Comparison of ENCODE assay signal across 9 cellular contexts in genomic region chr4:7101692-7102515, GRCh38. TPM values are rescaled to one million over a fixed set of nuclear protein-coding genes. Genes with fewer than 3 reads are reported as not detected.
A peak's percentile ranks its signal among the peaks of the same experiment; 100 is the strongest.
DNase-seq lines count a peak whose midpoint lies in the region; ATAC-seq and TF ChIP-seq lines count a peak whose summit lies in the region.
"Had no signal": no experiment of that assay in that cellular context is flagged by ENCODE, and none has a peak within 500 bp of the region (broad histone marks: within the 10 kb centered on the region; RNA-seq: fewer than 3 reads in every experiment).

No MANE protein-coding gene starts in this region.

- H3K79me2 ChIP-seq in DND-41 (ENCODE audit: insufficient read depth, low read length): no peaks in the 10 kb centered on the region
- H3K79me2 ChIP-seq in SK-N-SH (ENCODE audit: insufficient read depth): no peaks in the 10 kb centered on the region

- no peaks in the 10 kb centered on the region for H3K36me3 ChIP-seq in DND-41 (ENCODE audit: insufficient read depth, low read length)
- H3K36me3 ChIP-seq in SK-N-SH (replicated peaks in 1 of 2; ENCODE audit: control insufficient read depth in 1 of 2, insufficient read depth in 2 of 2, low read length in 1 of 2): no peaks in the 10 kb centered on the region
- no peaks in the 10 kb centered on the region for H3K36me3 ChIP-seq in prostate gland

- POLR2A ChIA-PET in SK-N-SH (lab: Yijun Ruan, JAX): interaction anchor here (0.6 to 1.1 kb wide), 2 partner anchors 34 to 192 kb away, joined by 3 to 5 read pairs; partner anchors contain the start of genes GRPEL1 and TBC1D14

- peaks cover 3% of the 10 kb centered on the region for H3K27me3 ChIP-seq in DND-41 (ENCODE audit: insufficient read depth, low read length, poor library complexity)
- H3K27me3 ChIP-seq in SK-N-SH (ENCODE audit: insufficient read depth): no peaks in the 10 kb centered on the region
- no peaks in the 10 kb centered on the region for H3K27me3 ChIP-seq in prostate gland (replicated peaks; ENCODE audit: insufficient read depth)

- H3K9me3 ChIP-seq in DND-41 (ENCODE audit: insufficient read depth, low read length, severe bottlenecking) (no peaks in the 10 kb centered on the region), SK-N-SH (no peaks in the 10 kb centered on the region), prostate gland (no peaks in the 10 kb centered on the region)

- H3F3A ChIP-seq in SK-N-SH (replicated peaks; ENCODE audit: insufficient read depth): no peaks in the 10 kb centered on the region

- ATAC-seq in DND-41 (ENCODE audit: insufficient read depth, low read depth) (peak; percentile 58; the same call in 1 of the 3 replicates), GM21825 (IDR thresholded peaks at IDR 0.05; ENCODE audit: unreplicated experiment) (peak; percentile 81), left cardiac atrium (peak; percentile 66 to 82)

- no peaks in the 10 kb centered on the region for H3K9me2 ChIP-seq in SK-N-SH

- no peak for TF ChIP-seq EP300 in SK-N-SH (IDR thresholded peaks at IDR 0.05; ENCODE audit: borderline replicate concordance in 1 of 2, low read depth in 1 of 2, low read length in 1 of 2)

- WGBS in SK-N-SH (ENCODE audit: low lambda C conversion rate): 14% methylated on average over 14 of the region's 24 CpGs
- 24% methylated on average over 23 of the region's 24 CpGs for WGBS in prostate gland

- H3K4me1 ChIP-seq in DND-41 (ENCODE audit: insufficient read depth, low read length) (no peaks in the 10 kb centered on the region), SK-N-SH (ENCODE audit: control insufficient read depth in 1 of 2, insufficient read depth in 2 of 2, low read depth in 1 of 2, low read length in 1 of 2) (peaks cover 7 to 21% of the 10 kb centered on the region in 2 experiments; a peak in 2 of 4 replicates), prostate gland (replicated peaks) (peaks cover 2% of the 10 kb centered on the region)

- H4K20me1 ChIP-seq in DND-41 (ENCODE audit: insufficient read depth, low read length): peaks cover 4% of the 10 kb centered on the region; the same call in 1 of the 2 replicates
- no peaks in the 10 kb centered on the region for H4K20me1 ChIP-seq in SK-N-SH (ENCODE audit: insufficient read depth)

- H3K9ac ChIP-seq in DND-41 (ENCODE audit: low read depth, low read length) (no peak overlapping the region), SK-N-SH (no peak overlapping the region)

- H3K4me2 ChIP-seq in DND-41 (ENCODE audit: insufficient read depth, low read length) (no peak overlapping the region), SK-N-SH (peak overlapping the region; percentile 98)

- peak; percentile 45 for TF ChIP-seq RAD21 in SK-N-SH (IDR thresholded peaks at IDR 0.05; ENCODE audit: low read length)

- H3K27ac ChIP-seq in DND-41 (ENCODE audit: low read length) (no peak overlapping the region), SK-N-SH (ENCODE audit: low read depth in 2 of 2, low read length in 1 of 2) (peak overlapping the region in 1 of 2 experiments; percentile 44; a peak in 1 of 4 replicates), prostate gland (peak overlapping the region in 1 of 2 donors; percentile 75)
- H3K27ac ChIP-seq: epithelial cell of prostate had no signal

- DNase-seq in DND-41 (no peak), LNCaP clone FGC (ENCODE audit: low read depth) (no peak), SK-N-SH (peak; percentile 87), amniotic epithelial cell (ENCODE audit: low read depth) (peak; percentile 56), left cardiac atrium (peak; percentile 79), prostate gland (ENCODE audit: low spot score) (peak; percentile 48), GDM1 (lab: John Stamatoyannopoulos, UW) (no peak)

- TF ChIP-seq CTCF in DND-41 (IDR thresholded peaks at IDR 0.05; ENCODE audit: borderline replicate concordance, extremely low read depth, low read length, poor library complexity, severe bottlenecking): peak; percentile 47
- peak; percentile 75 for TF ChIP-seq CTCF in LNCaP clone FGC (IDR thresholded peaks at IDR 0.05; ENCODE audit: control insufficient read depth, extremely low read depth, insufficient read depth)
- peak; percentile 77 for TF ChIP-seq CTCF in SK-N-SH (IDR thresholded peaks at IDR 0.05)
- peak; percentile 28 to 64 (median 48) for TF ChIP-seq CTCF in prostate gland (IDR thresholded peaks at IDR 0.05)

- CTCF ChIA-PET in SK-N-SH (lab: Yijun Ruan, JAX): interaction anchor here (0.6 to 2.8 kb wide), 43 partner anchors 8 to 553 kb away, joined by 3 to 14 read pairs (median 4); partner anchors contain the start of genes GRPEL1 and SORCS2

- H3K4me3 ChIP-seq in DND-41 (ENCODE audit: low read depth in 1 of 2, low read length in 2 of 2): no peak overlapping the region
- peak overlapping the region; percentile 73 for H3K4me3 ChIP-seq in LNCaP clone FGC (ENCODE audit: low read depth, low read length)
- peak overlapping the region; percentile 68 to 82 for H3K4me3 ChIP-seq in SK-N-SH (ENCODE audit: low read depth in 2 of 2, low read length in 1 of 2)
- no peak overlapping the region for H3K4me3 ChIP-seq in prostate gland

- no peak for TF ChIP-seq POLR2A in prostate gland (IDR thresholded peaks at IDR 0.05)

- intact Hi-C loops in left cardiac atrium (cut with DNase I) (no loop called here), prostate gland (cut with DNase I) (loop anchor here (10.0 kb wide), 1 partner anchor 193 kb away; no protein-coding TSS in a partner anchor)

- H2AFZ ChIP-seq in DND-41 (ENCODE audit: low read depth, low read length) (no peak overlapping the region), SK-N-SH (ENCODE audit: low read depth) (peak overlapping the region; percentile 97)

TF ChIP-seq in SK-N-SH, 30 proteins besides CTCF, POLR2A, EP300 and RAD21 (continues in another document):
- TF ChIP-seq MEF2A (IDR thresholded peaks at IDR 0.05; ENCODE audit: borderline replicate concordance, low read depth) (no peak), MXI1 (IDR thresholded peaks at IDR 0.05; ENCODE audit: low read depth, low read length) (peak; percentile 55; the same call in 1 of the 2 replicates), RFX5 (IDR thresholded peaks at IDR 0.05; ENCODE audit: low read length) (no peak), TEAD4 (IDR thresholded peaks at IDR 0.05; ENCODE audit: borderline replicate concordance, insufficient read depth) (no peak), RXRA (IDR thresholded peaks at IDR 0.05; ENCODE audit: borderline replicate concordance, low read depth) (no peak), ZBTB33 (IDR thresholded peaks at IDR 0.05; ENCODE audit: borderline replicate concordance, low read depth) (no peak), EZH2phosphoT487 (IDR thresholded peaks at IDR 0.05; ENCODE audit: borderline replicate concordance, low read depth) (no peak), FOXM1 (IDR thresholded peaks at IDR 0.05; ENCODE audit: low read depth) (no peak), ELF1 (IDR thresholded peaks at IDR 0.05) (peak; percentile 14; the same call in 1 of the 2 replicates), TCF12 (IDR thresholded peaks at IDR 0.05) (no peak), CHD2 (IDR thresholded peaks at IDR 0.05; ENCODE audit: low read length, partially characterized antibody) (no peak), GATA2 (CRISPR knock-in tag; IDR thresholded peaks at IDR 0.05) (no peak), IRF3 (IDR thresholded peaks at IDR 0.05; ENCODE audit: low read depth, low read length) (no peak), NRF1 (IDR thresholded peaks at IDR 0.05; ENCODE audit: low read depth, low read length) (no peak), TAF1 (IDR thresholded peaks at IDR 0.05; ENCODE audit: borderline replicate concordance, low read depth, low read length) (no peak; the same call in 1 of the 2 replicates), MAX (IDR thresholded peaks at IDR 0.05; ENCODE audit: low read depth) (peak; percentile 70; the same call in 1 of the 2 replicates), POLR2AphosphoS5 (IDR thresholded peaks at IDR 0.05; ENCODE audit: low read depth, low read length) (no peak)

RNA-seq across cellular contexts. Expression of gene GRPEL1, which starts 34.0 kb away (rescaled TPM):
- 29.8 and 32.8 TPM in 2 replicates for polyA plus RNA-seq in SK-N-SH (2012; rRNA removed)
- 40.0 and 49.0 TPM in 2 replicates for polyA plus RNA-seq in SK-N-SH (2012; cell fraction: cytosol; rRNA removed)
- 13.1 and 20.5 TPM in 2 replicates for polyA plus RNA-seq in SK-N-SH (2012; cell fraction: nucleus; rRNA removed)
- total RNA-seq in left cardiac atrium: 10 to 100 TPM; 35.6 to 46.1 TPM
- 10 to 100 TPM; 12.8 to 25.6 TPM for total RNA-seq in prostate gland

RNA-seq across cellular contexts. Expression of gene TADA2B, which starts 58.7 kb away (rescaled TPM):
- 6.0 and 8.0 TPM in 2 replicates for polyA plus RNA-seq in SK-N-SH (2012; rRNA removed)
- 7.2 and 8.0 TPM in 2 replicates for polyA plus RNA-seq in SK-N-SH (2012; cell fraction: cytosol; rRNA removed)
- polyA plus RNA-seq in SK-N-SH (2012; cell fraction: nucleus; rRNA removed): 6.0 and 7.2 TPM in 2 replicates
- total RNA-seq in left cardiac atrium (10 to 100 TPM; 23.2 to 30.7 TPM), prostate gland (10 to 100 TPM; 34.5 to 41.2 TPM)

Comparison
In these comparisons a context has a peak if more than half of its experiments do, and no peak if none do; other contexts are left out.
1. DNase-seq: peak in SK-N-SH (single experiment), amniotic epithelial cell (single experiment), left cardiac atrium (single experiment) and prostate gland (single experiment); none in DND-41 (single experiment), LNCaP clone FGC (single experiment) and GDM1 (single experiment).
2. H3K4me3 ChIP-seq: peak in LNCaP clone FGC (single experiment) and SK-N-SH (2 of 2); none in DND-41 (0 of 2) and prostate gland (0 of 2).
3. Peak in every context shown above with its lines, with median percentiles within 50 percentile points of each other: ATAC-seq and CTCF ChIP-seq.